Comparison of ENCODE assay signal across 8 cellular contexts in genomic region chr5:139689631-139690384, GRCh38. TPM values are rescaled to one million over a fixed set of nuclear protein-coding genes. Genes with fewer than 3 reads are reported as not detected.
DNase-seq lines count a peak whose midpoint lies in the region; ATAC-seq and TF ChIP-seq lines count a peak whose summit lies in the region.

No MANE protein-coding gene starts in this region.

- H3K4me3 ChIP-seq in AG09309 (ENCODE audit: control insufficient read depth, low read depth, low read length), result no peak overlapping the region
- no peak overlapping the region for H3K4me3 ChIP-seq in gastrocnemius medialis

- H3K27me3 Mint-ChIP-seq in T-helper 17 cell, result no peaks in the 10 kb centered on the region

- peak; percentile 54 for TF ChIP-seq CTCF in AG09309 (IDR thresholded peaks at IDR 0.05; ENCODE audit: control insufficient read depth, insufficient read depth, low read depth, low read length, missing control alignments)
- TF ChIP-seq CTCF in gastrocnemius medialis (IDR thresholded peaks at IDR 0.05 in 4 of 5, conservative IDR thresholded peaks at IDR 0.05 in 1 of 5), result peak; percentile 48 to 80 (median 71)

- peak; percentile 48 for ATAC-seq in GM19395 (IDR thresholded peaks at IDR 0.05; ENCODE audit: unreplicated experiment)
- peak; percentile 54 for ATAC-seq in T-helper 17 cell
- peak; percentile 20 for ATAC-seq in Right ventricle myocardium superior (ENCODE audit: poor library complexity)
- ATAC-seq in gastrocnemius medialis, result no peak
- no peak for ATAC-seq in HG03469 (IDR thresholded peaks at IDR 0.05; ENCODE audit: unreplicated experiment)

- H3K27ac Mint-ChIP-seq in T-helper 17 cell, result no peak overlapping the region

- H3K9me3 ChIP-seq in T-helper 17 cell (ENCODE audit: control insufficient read depth, low read length, poor library complexity, severe bottlenecking) (no peaks in the 10 kb centered on the region), gastrocnemius medialis (no peaks in the 10 kb centered on the region)

- H3K36me3 Mint-ChIP-seq in T-helper 17 cell (ENCODE audit: low read depth), result no peaks in the 10 kb centered on the region

- TF ChIP-seq POLR2A in gastrocnemius medialis (IDR thresholded peaks at IDR 0.05), result no peak

- intact Hi-C loops in Right ventricle myocardium superior (cut with DNase I) (loop anchor here (5.0 kb wide), 1 partner anchor 53 kb away; no protein-coding TSS in a partner anchor), gastrocnemius medialis (cut with DNase I; ENCODE audit: low total_unique reads) (loop anchor here (1.0 to 10.0 kb wide), 4 partner anchors 57 to 275 kb away; no protein-coding TSS in a partner anchor)

- peak overlapping the region; percentile 35 to 98 (median 80) for H3K27ac ChIP-seq in gastrocnemius medialis

- peaks cover 55 to 71% of the 10 kb centered on the region in 2 donors for H3K4me1 ChIP-seq in gastrocnemius medialis

- DNase-seq in AG09309 (ENCODE audit: low read depth), result no peak
- no peak for DNase-seq in T-helper 17 cell
- DNase-seq in Right ventricle myocardium superior, result no peak
- no peak for DNase-seq in gastrocnemius medialis
- DNase-seq in stimulated activated CD4-positive, alpha-beta T cell treated with anti-CD3 and anti-CD28 coated beads, Interleukin-4, amount 100 ng/mL, for 1 hour, result no peak
- no peak for DNase-seq in NCI-H128 (lab: John Stamatoyannopoulos, UW; ENCODE audit: unreplicated experiment)

- H3K4me3 Mint-ChIP-seq in T-helper 17 cell, result no peak overlapping the region

- no peaks in the 10 kb centered on the region for H3K36me3 ChIP-seq in gastrocnemius medialis

- H3K4me1 Mint-ChIP-seq in T-helper 17 cell, result peaks cover 10% of the 10 kb centered on the region

- H3K27me3 ChIP-seq in gastrocnemius medialis, result no peaks in the 10 kb centered on the region

- in situ Hi-C loops in gastrocnemius medialis (cut with MboI; ENCODE audit: low sequenced_read_pairs in 4 of 4), result loop anchor here (5.0 to 10.0 kb wide), 4 partner anchors 55 to 75 kb away; no protein-coding TSS in a partner anchor

RNA-seq across cellular contexts. Expression of gene CXXC5, which starts 41.7 kb away (rescaled TPM):
- total RNA-seq in T-helper 17 cell (1 to 10 TPM; 3.2 to 4.3 TPM), Right ventricle myocardium superior (67.3 TPM), gastrocnemius medialis (10 to 100 TPM; 38.5 to 83.8 (median 60.9) TPM)

Comparison
In these comparisons a context has a peak if more than half of its experiments do, and no peak if none do; other contexts are left out.
1. ATAC-seq: peak in GM19395 (single experiment), T-helper 17 cell (single experiment) and Right ventricle myocardium superior (single experiment); none in gastrocnemius medialis (0 of 2) and HG03469 (single experiment).
2. RNA of gene CXXC5, which starts 41.7 kb away (total RNA-seq): 38.5 to 83.8 TPM in gastrocnemius medialis and 67.3 TPM in Right ventricle myocardium superior (single experiment); 3.2 to 4.3 TPM in T-helper 17 cell; every median in the first group is over 4 times any median in the second.